In the genomic region with DNA sequence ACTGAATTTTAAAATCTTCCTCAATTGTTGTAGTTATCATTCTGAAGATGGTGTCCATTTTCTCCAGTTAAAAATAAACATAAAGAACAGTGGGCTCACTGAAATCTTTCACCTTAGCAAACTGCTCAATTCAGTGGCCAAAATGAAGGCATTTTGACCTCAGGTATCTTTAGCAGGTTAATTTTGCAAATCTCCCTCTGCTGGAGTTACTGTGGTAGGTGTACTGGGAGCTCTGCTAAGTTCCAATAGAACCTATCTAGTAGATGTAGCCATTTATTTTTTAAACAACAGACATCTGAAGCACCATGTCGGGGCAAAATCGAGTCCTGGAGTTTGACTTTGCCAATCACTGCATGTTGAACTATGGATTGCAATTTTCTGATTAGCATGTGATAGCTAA, we compare ENCODE assay signal across 1 cellular context.
TF ChIP-seq lines count a peak whose summit lies in the region.

No MANE protein-coding gene starts in this region.

TF ChIP-seq in HCT116, 20 proteins besides CTCF, POLR2A, EP300 and RAD21 (continued from another document):
- TF ChIP-seq, protein P1, sequence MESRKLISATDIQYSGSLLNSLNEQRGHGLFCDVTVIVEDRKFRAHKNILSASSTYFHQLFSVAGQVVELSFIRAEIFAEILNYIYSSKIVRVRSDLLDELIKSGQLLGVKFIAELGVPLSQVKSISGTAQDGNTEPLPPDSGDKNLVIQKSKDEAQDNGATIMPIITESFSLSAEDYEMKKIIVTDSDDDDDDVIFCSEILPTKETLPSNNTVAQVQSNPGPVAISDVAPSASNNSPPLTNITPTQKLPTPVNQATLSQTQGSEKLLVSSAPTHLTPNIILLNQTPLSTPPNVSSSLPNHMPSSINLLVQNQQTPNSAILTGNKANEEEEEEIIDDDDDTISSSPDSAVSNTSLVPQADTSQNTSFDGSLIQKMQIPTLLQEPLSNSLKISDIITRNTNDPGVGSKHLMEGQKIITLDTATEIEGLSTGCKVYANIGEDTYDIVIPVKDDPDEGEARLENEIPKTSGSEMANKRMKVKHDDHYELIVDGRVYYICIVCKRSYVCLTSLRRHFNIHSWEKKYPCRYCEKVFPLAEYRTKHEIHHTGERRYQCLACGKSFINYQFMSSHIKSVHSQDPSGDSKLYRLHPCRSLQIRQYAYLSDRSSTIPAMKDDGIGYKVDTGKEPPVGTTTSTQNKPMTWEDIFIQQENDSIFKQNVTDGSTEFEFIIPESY (IDR thresholded peaks at IDR 0.05; ENCODE audit: extremely low read depth, insufficient replicate concordance, low read length): no peak
